8 cellular contexts compared by ENCODE assay signal in the genomic region with DNA sequence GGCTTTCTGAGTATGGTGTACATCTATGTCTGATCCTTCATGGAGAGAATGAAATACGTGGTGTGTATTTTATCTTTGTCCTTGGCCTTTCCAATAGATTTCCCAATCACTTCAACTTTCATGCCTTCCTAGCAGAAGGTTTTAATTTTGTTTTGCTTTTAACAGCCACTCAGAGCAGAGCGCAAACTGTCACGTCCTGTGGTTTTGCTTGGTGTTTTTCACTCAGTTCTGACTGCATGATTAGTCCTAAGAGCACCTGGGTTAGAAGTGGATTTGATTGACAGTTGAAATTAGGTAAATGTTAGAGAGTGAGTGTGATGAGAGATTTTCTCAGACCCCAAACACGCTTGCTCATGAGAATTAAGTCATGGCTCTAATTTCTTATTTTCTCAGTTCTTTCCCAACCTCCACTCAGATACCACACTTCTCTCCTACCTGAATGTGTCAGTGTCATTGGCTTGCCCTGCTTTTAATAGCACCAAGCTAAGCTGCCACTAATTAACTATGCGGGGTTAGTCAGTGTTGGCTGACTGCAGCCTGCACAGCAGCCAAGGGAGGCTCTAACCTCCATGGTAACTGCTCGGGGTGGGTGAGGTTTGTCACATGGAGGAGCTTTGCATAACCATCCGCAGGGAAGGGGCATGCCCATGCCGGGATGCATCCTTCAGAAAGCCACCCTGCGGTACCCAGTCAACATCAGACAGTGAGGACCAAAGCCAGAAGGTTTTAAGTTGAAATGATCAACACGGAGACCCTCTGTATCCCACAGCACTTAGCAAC.
DNase-seq lines count a peak whose midpoint lies in the region; ATAC-seq and TF ChIP-seq lines count a peak whose summit lies in the region.

No MANE protein-coding gene starts in this region.

- H3K4me3 ChIP-seq in tibial nerve = no peak overlapping the region
- no peak overlapping the region for H3K4me3 ChIP-seq in HAP-1

- intact Hi-C loops in left ventricle myocardium superior (cut with micrococcal nuclease) = no loop called here

- no peaks in the 10 kb centered on the region for H3K9me3 ChIP-seq in tibial nerve
- no peaks in the 10 kb centered on the region for H3K9me3 ChIP-seq in HAP-1

- H3K4me1 ChIP-seq in tibial nerve (peaks cover 0 to 52% (median 7%) of the 10 kb centered on the region in 4 donors), HAP-1 (no peaks in the 10 kb centered on the region)

- ATAC-seq in GM19035 (IDR thresholded peaks at IDR 0.05; ENCODE audit: unreplicated experiment) (peak; percentile 93), HG03097 (IDR thresholded peaks at IDR 0.05; ENCODE audit: low FRiP score, unreplicated experiment) (peak; percentile 80), left ventricle myocardium superior (peak; percentile 80)

- DNase-seq in Caki2 (ENCODE audit: low read depth) (peak; percentile 85), T-helper 22 cell (ENCODE audit: low read depth) (peak; percentile 14), left ventricle myocardium superior (no peak), tibial nerve (ENCODE audit: low spot score in 2 of 2) (no peak), T-helper 9 cell (no peak), HAP-1 (ENCODE audit: low spot score in 2 of 2) (no peak)

- peak overlapping the region in 3 of 4 donors; percentile 6 to 57 (median 51) for H3K27ac ChIP-seq in tibial nerve

- no peaks in the 10 kb centered on the region for H3K27me3 ChIP-seq in tibial nerve
- H3K27me3 ChIP-seq in HAP-1 (ENCODE audit: low read depth) = no peaks in the 10 kb centered on the region

- peaks cover 0 to 2% (median 0%) of the 10 kb centered on the region in 3 donors for H3K36me3 ChIP-seq in tibial nerve
- no peaks in the 10 kb centered on the region for H3K36me3 ChIP-seq in HAP-1 (replicated peaks)

- no peak for TF ChIP-seq CTCF in tibial nerve (IDR thresholded peaks at IDR 0.05)

- in situ Hi-C loops in Caki2 (cut with HindIII; ENCODE audit: low pct_unique_long_range_greater_than_20kb, low sequenced_read_pairs) (no loop called here), HAP-1 (cut with MboI; ENCODE audit: low sequenced_read_pairs) (no loop called here)

- TF ChIP-seq EP300 in tibial nerve (IDR thresholded peaks at IDR 0.05) = peak in 1 of 2 donors; percentile 32

- TF ChIP-seq POLR2A in tibial nerve (IDR thresholded peaks at IDR 0.05) = no peak

- WGBS in tibial nerve, 2 donors = 60 to 66% methylated on average over 10 of the region's 10 CpGs

Comparison
In these comparisons a context has a peak if more than half of its experiments do, and no peak if none do; other contexts are left out.
1. DNase-seq: peak in Caki2 (single experiment) and T-helper 22 cell (single experiment); none in left ventricle myocardium superior (single experiment), tibial nerve (0 of 2), T-helper 9 cell (single experiment) and HAP-1 (0 of 2).
2. Peak in every context shown above with its lines, with median percentiles within 50 percentile points of each other: ATAC-seq.